Comparison of ENCODE assay signal across 8 cellular contexts in the genomic region with DNA sequence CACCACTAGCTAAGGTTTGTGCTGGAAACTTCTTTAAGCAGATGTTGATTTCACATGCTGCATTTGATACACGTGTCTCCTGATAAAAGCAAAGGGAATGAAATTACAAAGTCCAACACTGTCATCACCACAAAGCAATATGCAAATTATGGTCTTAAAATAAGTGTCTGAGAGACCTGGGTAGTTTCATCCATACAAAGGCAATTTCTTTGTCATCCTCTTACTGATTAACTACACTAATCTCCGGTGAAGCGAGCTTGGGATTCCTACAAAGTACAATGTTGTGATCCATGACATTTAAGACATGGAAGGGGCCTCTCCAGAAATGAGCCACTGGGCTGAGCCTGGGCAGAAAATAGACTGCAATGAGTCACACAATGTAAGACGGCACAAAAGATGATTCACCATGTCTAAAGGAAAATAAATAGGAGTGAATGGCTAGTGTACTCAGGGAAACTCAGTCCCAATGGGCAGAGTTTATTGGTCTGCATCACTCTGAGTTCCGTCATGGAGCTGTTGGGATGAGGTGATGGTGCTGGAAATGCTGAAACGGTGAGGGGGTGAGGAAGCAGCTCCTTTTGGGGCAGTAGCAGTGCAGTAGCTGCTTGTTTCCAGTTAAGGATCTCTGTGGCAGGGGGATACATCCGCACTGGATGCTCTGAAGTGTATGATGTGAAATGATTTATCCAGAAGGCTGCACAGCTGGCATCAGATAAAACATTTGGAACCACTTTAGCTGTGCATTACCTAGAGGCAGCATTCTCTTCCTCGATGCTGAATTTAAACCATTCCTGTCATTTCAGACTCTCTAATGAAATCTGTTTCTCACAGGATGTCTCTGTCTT.
DNase-seq lines count a peak whose midpoint lies in the region; ATAC-seq and TF ChIP-seq lines count a peak whose summit lies in the region.

No MANE protein-coding gene starts in this region.

- CTCF ChIA-PET in AG04450 (lab: Charles Lee): interaction anchor here (0.6 to 1.5 kb wide), 4 partner anchors 17 to 813 kb away, joined by 3 read pairs; no protein-coding TSS in a partner anchor

- H3K36me3 ChIP-seq in SK-N-MC (ENCODE audit: insufficient read depth, low read length) (no peaks in the 10 kb centered on the region), heart right ventricle (no peaks in the 10 kb centered on the region), subcutaneous abdominal adipose tissue (ENCODE audit: control insufficient read depth in 5 of 5, insufficient read depth in 5 of 5, low read length in 5 of 5) (no peaks in the 10 kb centered on the region)

- peak overlapping the region; percentile 0 for H3K4me3 ChIP-seq in AG04450 (ENCODE audit: low read depth, low read length)
- peak overlapping the region; percentile 10; the same call in 1 of the 2 replicates for H3K4me3 ChIP-seq in SK-N-MC
- H3K4me3 ChIP-seq in heart right ventricle: peak overlapping the region in 1 of 10 donors; percentile 2
- H3K4me3 ChIP-seq in subcutaneous abdominal adipose tissue (ENCODE audit: low read depth in 1 of 5, low read length in 5 of 5): no peak overlapping the region

- ATAC-seq in GM19328 (IDR thresholded peaks at IDR 0.05; ENCODE audit: unreplicated experiment) (peak; percentile 78), HG03108 (IDR thresholded peaks at IDR 0.05; ENCODE audit: unreplicated experiment) (peak; percentile 79), heart right ventricle (peak; percentile 64 to 96 (median 88))

- no peaks in the 10 kb centered on the region for H3K9me3 ChIP-seq in AG04450 (ENCODE audit: control insufficient read depth, insufficient read depth, low read length)
- no peaks in the 10 kb centered on the region for H3K9me3 ChIP-seq in SK-N-MC (ENCODE audit: low read depth, low read length)
- peaks cover 0 to 12% (median 0%) of the 10 kb centered on the region in 11 donors for H3K9me3 ChIP-seq in heart right ventricle
- no peaks in the 10 kb centered on the region for H3K9me3 ChIP-seq in subcutaneous abdominal adipose tissue (ENCODE audit: control insufficient read depth in 5 of 5, low read length in 5 of 5)

- POLR2A ChIA-PET in AG04450 (lab: Yijun Ruan, JAX): interaction anchor here (0.6 kb wide), 1 partner anchor 84 kb away, joined by 3 read pairs; no protein-coding TSS in a partner anchor

- H3K9ac ChIP-seq in SK-N-MC (ENCODE audit: insufficient read length): no peak overlapping the region
- no peak overlapping the region for H3K9ac ChIP-seq in subcutaneous abdominal adipose tissue (ENCODE audit: low read length in 5 of 5)

- H3K27me3 ChIP-seq in AG04450 (ENCODE audit: control insufficient read depth, insufficient read depth, low read length) (no peaks in the 10 kb centered on the region), heart right ventricle (no peaks in the 10 kb centered on the region), subcutaneous abdominal adipose tissue (ENCODE audit: control insufficient read depth in 5 of 5, insufficient read depth in 4 of 5, low read length in 5 of 5) (no peaks in the 10 kb centered on the region)

- WGBS in heart right ventricle, 2 donors: 25 to 30% methylated on average over 8 of the region's 8 CpGs

- H3K4me1 ChIP-seq in heart right ventricle: peaks cover 0 to 31% (median 25%) of the 10 kb centered on the region in 9 donors
- peaks cover 3 to 27% (median 10%) of the 10 kb centered on the region in 5 donors for H3K4me1 ChIP-seq in subcutaneous abdominal adipose tissue (ENCODE audit: control insufficient read depth in 5 of 5, insufficient read depth in 5 of 5, low read length in 5 of 5)

- H3K27ac ChIP-seq in AG04450 (ENCODE audit: low read depth, low read length) (peak overlapping the region; percentile 68), SK-N-MC (no peak overlapping the region), heart right ventricle (peak overlapping the region; percentile 67 to 90 (median 87)), subcutaneous abdominal adipose tissue (ENCODE audit: low read depth, low read length) (peak overlapping the region; percentile 31)

- DNase-seq in AG04450 (ENCODE audit: low read depth, low spot score) (peak; percentile 73), SK-N-MC (ENCODE audit: low read depth, low spot score) (peak; percentile 6), heart right ventricle (peak in 1 of 2 donors; percentile 53), T-helper 9 cell (no peak), globus pallidus (ENCODE audit: low spot score) (no peak)

- TF ChIP-seq CTCF in AG04450 (IDR thresholded peaks at IDR 0.05; ENCODE audit: low read depth, low read length) (no peak), heart right ventricle (IDR thresholded peaks at IDR 0.05) (no peak)

- intact Hi-C loops in heart right ventricle (cut with DNase I): loop anchor here in 2 of 10 donors (10.0 kb wide), 2 partner anchors 239 to 1789 kb away; no protein-coding TSS in a partner anchor

Comparison
In these comparisons a context has a peak if more than half of its experiments do, and no peak if none do; other contexts are left out.
1. DNase-seq: peak in AG04450 (single experiment) and SK-N-MC (single experiment); none in T-helper 9 cell (single experiment) and globus pallidus (single experiment).
2. H3K4me3 ChIP-seq: peak in AG04450 (single experiment) and SK-N-MC (single experiment); none in subcutaneous abdominal adipose tissue (0 of 5).
3. Peak in every context shown above with its lines, with median percentiles within 50 percentile points of each other: ATAC-seq.